ENCODE assay signal across 1 cellular context in the genomic region with DNA sequence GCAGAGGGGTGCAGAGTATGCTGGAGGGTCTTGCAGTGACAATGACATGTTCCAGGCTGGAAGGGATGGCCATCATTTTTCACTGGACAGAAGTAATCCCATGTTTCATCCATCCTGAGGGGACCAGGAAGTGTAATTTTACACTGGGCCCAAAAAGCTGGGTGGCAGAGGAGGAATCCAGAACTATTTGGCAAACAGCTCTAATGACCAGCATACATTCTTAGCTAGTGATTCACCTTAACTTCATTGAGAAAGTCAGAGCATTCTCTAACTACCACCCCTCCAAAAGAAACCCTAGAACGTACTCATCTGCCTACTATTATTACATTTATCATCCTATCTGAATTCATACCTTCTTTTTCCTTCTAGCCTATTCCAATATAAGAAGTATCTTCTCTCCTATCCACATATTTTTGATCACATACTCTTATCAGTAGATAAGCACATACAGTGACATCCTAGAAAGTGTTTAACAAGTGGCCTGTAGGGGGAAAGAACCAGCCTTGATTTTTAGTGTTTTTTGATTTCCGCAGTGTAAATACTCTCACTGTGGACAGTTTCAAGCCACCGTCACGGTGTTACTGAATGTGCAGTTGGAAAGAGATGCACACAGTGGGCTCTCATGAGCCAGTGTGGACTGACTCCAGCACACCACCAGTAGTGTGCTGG.
TF ChIP-seq lines count a peak whose summit lies in the region.

No MANE protein-coding gene starts in this region.

TF ChIP-seq in GM23338, 12 proteins besides CTCF, POLR2A, EP300 and RAD21 (continued from another document):
- TF ChIP-seq, protein P1, sequence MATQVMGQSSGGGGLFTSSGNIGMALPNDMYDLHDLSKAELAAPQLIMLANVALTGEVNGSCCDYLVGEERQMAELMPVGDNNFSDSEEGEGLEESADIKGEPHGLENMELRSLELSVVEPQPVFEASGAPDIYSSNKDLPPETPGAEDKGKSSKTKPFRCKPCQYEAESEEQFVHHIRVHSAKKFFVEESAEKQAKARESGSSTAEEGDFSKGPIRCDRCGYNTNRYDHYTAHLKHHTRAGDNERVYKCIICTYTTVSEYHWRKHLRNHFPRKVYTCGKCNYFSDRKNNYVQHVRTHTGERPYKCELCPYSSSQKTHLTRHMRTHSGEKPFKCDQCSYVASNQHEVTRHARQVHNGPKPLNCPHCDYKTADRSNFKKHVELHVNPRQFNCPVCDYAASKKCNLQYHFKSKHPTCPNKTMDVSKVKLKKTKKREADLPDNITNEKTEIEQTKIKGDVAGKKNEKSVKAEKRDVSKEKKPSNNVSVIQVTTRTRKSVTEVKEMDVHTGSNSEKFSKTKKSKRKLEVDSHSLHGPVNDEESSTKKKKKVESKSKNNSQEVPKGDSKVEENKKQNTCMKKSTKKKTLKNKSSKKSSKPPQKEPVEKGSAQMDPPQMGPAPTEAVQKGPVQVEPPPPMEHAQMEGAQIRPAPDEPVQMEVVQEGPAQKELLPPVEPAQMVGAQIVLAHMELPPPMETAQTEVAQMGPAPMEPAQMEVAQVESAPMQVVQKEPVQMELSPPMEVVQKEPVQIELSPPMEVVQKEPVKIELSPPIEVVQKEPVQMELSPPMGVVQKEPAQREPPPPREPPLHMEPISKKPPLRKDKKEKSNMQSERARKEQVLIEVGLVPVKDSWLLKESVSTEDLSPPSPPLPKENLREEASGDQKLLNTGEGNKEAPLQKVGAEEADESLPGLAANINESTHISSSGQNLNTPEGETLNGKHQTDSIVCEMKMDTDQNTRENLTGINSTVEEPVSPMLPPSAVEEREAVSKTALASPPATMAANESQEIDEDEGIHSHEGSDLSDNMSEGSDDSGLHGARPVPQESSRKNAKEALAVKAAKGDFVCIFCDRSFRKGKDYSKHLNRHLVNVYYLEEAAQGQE (IDR thresholded peaks at IDR 0.05; ENCODE audit: unreplicated experiment) = no peak
